26 cellular contexts compared by ENCODE assay signal in the genomic region with DNA sequence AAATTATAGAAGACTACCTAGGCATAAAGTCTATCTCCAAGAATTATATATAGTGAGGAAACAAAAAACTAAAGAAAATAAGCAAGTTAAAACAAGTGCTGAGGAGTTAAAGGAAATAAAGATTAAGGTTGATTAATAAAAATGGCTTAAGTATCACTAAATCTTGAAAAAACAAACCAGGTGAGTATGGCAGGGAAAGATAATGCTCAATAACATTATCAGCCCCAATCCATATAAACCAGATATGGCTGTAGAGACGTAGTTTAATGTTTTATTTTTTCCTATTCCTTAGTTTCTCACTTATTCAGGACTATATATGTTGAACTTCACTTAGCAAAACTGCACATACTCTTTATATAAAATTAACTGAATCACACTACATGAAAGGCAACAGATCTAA.
"Had no signal": no experiment of that assay in that cellular context is flagged by ENCODE, and none has a peak within 500 bp of the region (broad histone marks: within the 10 kb centered on the region; RNA-seq: fewer than 3 reads in every experiment).

No MANE protein-coding gene starts in this region.

- FAIRE-seq: keratinocyte, urothelium cell line had no signal

- H3K9me3 ChIP-seq: body of pancreas, esophagus squamous epithelium, gastroesophageal sphincter, heart left ventricle, prostate gland, right atrium auricular region, transverse colon had no signal

- H3K4me3 ChIP-seq: body of pancreas, esophagus squamous epithelium, gastroesophageal sphincter, heart left ventricle, prostate gland, right atrium auricular region, transverse colon had no signal

- H3K4me3 Mint-ChIP-seq: activated CD4-positive, alpha-beta memory T cell treated with anti-CD3 and anti-CD28 coated beads, Interleukin-2, amount 10 ng/mL, durations not matched to agents 7 days and 5 days; activated CD4-positive, alpha-beta T cell treated with anti-CD3 and anti-CD28 coated beads, Interleukin-2, amount 10 ng/mL, durations not matched to agents 24 days and 14 days; activated naive CD4-positive, alpha-beta T cell treated with anti-CD3 and anti-CD28 coated beads for 36 hours; activated naive CD8-positive, alpha-beta T cell treated with anti-CD3 and anti-CD28 coated beads, Interleukin-2, amount 50 U/mL, for 24 hours; stimulated activated effector memory CD8-positive, alpha-beta T cell treated with anti-CD3 and anti-CD28 coated beads, Interleukin-12 subunit alpha, Interleukin-12 subunit beta, amount 100 ng/mL, for 72 hours; T-helper 2 cell treated with Interferon-gamma antibody and Interleukin-4, amounts not matched to agents 5 μg/mL and 100 μg/mL, for 36 hours had no signal

- H3K27me3 Mint-ChIP-seq: activated CD4-positive, alpha-beta memory T cell treated with anti-CD3 and anti-CD28 coated beads, Interleukin-2, amount 10 ng/mL, durations not matched to agents 7 days and 5 days; activated CD4-positive, alpha-beta T cell treated with anti-CD3 and anti-CD28 coated beads, Interleukin-2, amount 10 ng/mL, durations not matched to agents 24 days and 14 days; activated naive CD8-positive, alpha-beta T cell treated with anti-CD3 and anti-CD28 coated beads, Interleukin-2, amount 50 U/mL, for 24 hours; effector memory CD8-positive, alpha-beta T cell; stimulated activated naive CD8-positive, alpha-beta T cell treated with anti-CD3 and anti-CD28 coated beads, Interleukin-15, amount 100 ng/mL, for 72 hours; T-cell had no signal

- H3K27ac Mint-ChIP-seq: activated CD4-positive, alpha-beta memory T cell treated with anti-CD3 and anti-CD28 coated beads, Interleukin-2, amount 10 ng/mL, durations not matched to agents 7 days and 5 days; activated CD4-positive, alpha-beta T cell treated with anti-CD3 and anti-CD28 coated beads, Interleukin-2, amount 10 ng/mL, durations not matched to agents 24 days and 14 days; activated naive CD4-positive, alpha-beta T cell treated with anti-CD3 and anti-CD28 coated beads for 36 hours; activated naive CD8-positive, alpha-beta T cell treated with anti-CD3 and anti-CD28 coated beads, Interleukin-2, amount 50 U/mL, for 24 hours; stimulated activated effector memory CD8-positive, alpha-beta T cell treated with anti-CD3 and anti-CD28 coated beads, Interleukin-12 subunit alpha, Interleukin-12 subunit beta, amount 100 ng/mL, for 72 hours; T-cell; T-helper 2 cell treated with Interferon-gamma antibody and Interleukin-4, amounts not matched to agents 5 μg/mL and 100 μg/mL, for 36 hours had no signal

- H3K4me1 ChIP-seq: prostate gland had no signal

- DNase-seq: activated CD4-positive, alpha-beta memory T cell treated with anti-CD3 and anti-CD28 coated beads, Interleukin-2, amount 10 ng/mL, durations not matched to agents 7 days and 5 days; activated CD4-positive, alpha-beta T cell treated with anti-CD3 and anti-CD28 coated beads, Interleukin-2, amount 10 ng/mL, durations not matched to agents 24 days and 14 days; activated effector memory CD4-positive, alpha-beta T cell treated with Interleukin-2 at 50 U/mL for 16 hours; activated naive CD4-positive, alpha-beta T cell treated with anti-CD3 and anti-CD28 coated beads for 36 hours; activated naive CD8-positive, alpha-beta T cell treated with anti-CD3 and anti-CD28 coated beads, Interleukin-2, amount 50 U/mL, for 24 hours; activated T-cell treated with anti-CD3 and anti-CD28 coated beads, Interleukin-2, amount 50 U/mL, for 72 hours; body of pancreas; central memory CD4-positive, alpha-beta T cell; dorsolateral prefrontal cortex; effector memory CD8-positive, alpha-beta T cell; esophagus squamous epithelium; heart left ventricle; left colon; mesenchymal stem cell; stimulated activated CD4-positive, alpha-beta T cell treated with anti-CD3 and anti-CD28 coated beads, Interleukin-2, amount 100 ng/mL, for 24 hours; stimulated activated naive CD8-positive, alpha-beta T cell treated with anti-CD3 and anti-CD28 coated beads, Interleukin-15, amount 100 ng/mL, for 72 hours; T-cell; transverse colon had no signal

- H3K27me3 ChIP-seq: body of pancreas, dorsolateral prefrontal cortex, esophagus squamous epithelium, gastroesophageal sphincter, heart left ventricle, right atrium auricular region, transverse colon had no signal

- H3K9me3 Mint-ChIP-seq: activated CD4-positive, alpha-beta T cell treated with anti-CD3 and anti-CD28 coated beads, Interleukin-2, amount 10 ng/mL, durations not matched to agents 24 days and 14 days; activated naive CD4-positive, alpha-beta T cell treated with anti-CD3 and anti-CD28 coated beads for 36 hours; activated naive CD8-positive, alpha-beta T cell treated with anti-CD3 and anti-CD28 coated beads, Interleukin-2, amount 50 U/mL, for 24 hours; activated T-cell treated with anti-CD3 and anti-CD28 coated beads, Interleukin-2, amount 50 U/mL, for 72 hours; effector memory CD8-positive, alpha-beta T cell; stimulated activated effector memory CD8-positive, alpha-beta T cell treated with anti-CD3 and anti-CD28 coated beads, Interleukin-12 subunit alpha, Interleukin-12 subunit beta, amount 100 ng/mL, for 72 hours; stimulated activated naive CD8-positive, alpha-beta T cell treated with anti-CD3 and anti-CD28 coated beads, Interleukin-15, amount 100 ng/mL, for 72 hours; T-cell; T-helper 2 cell treated with Interferon-gamma antibody and Interleukin-4, amounts not matched to agents 5 μg/mL and 100 μg/mL, for 36 hours had no signal

- H3K36me3 ChIP-seq: esophagus squamous epithelium, gastroesophageal sphincter, heart left ventricle, prostate gland, right atrium auricular region, transverse colon had no signal

- H3K27ac ChIP-seq: dorsolateral prefrontal cortex, esophagus squamous epithelium, gastroesophageal sphincter, heart left ventricle, prostate gland, right atrium auricular region, transverse colon had no signal

- ATAC-seq: activated CD4-positive, CD25-positive, alpha-beta regulatory T cell treated with anti-CD3 and anti-CD28 coated beads, Interleukin-2, amount 50 U/mL, for 24 hours; activated naive CD8-positive, alpha-beta T cell treated with anti-CD3 and anti-CD28 coated beads, Interleukin-2, amount 50 U/mL, for 24 hours; activated T-cell treated with anti-CD3 and anti-CD28 coated beads, Interleukin-2, amount 50 U/mL, for 72 hours; body of pancreas; effector memory CD8-positive, alpha-beta T cell; gastroesophageal sphincter; heart left ventricle; left colon; stimulated activated effector memory CD8-positive, alpha-beta T cell treated with anti-CD3 and anti-CD28 coated beads, Interleukin-12 subunit alpha, Interleukin-12 subunit beta, amount 100 ng/mL, for 72 hours; stimulated activated naive CD8-positive, alpha-beta T cell treated with anti-CD3 and anti-CD28 coated beads, Interleukin-15, amount 100 ng/mL, for 72 hours; T-cell had no signal
